Comparison of ENCODE assay signal across 1 cellular context in genomic region chr3:197024881-197025735, GRCh38.
A peak's percentile ranks its signal among the peaks of the same experiment; 100 is the strongest.
TF ChIP-seq lines count a peak whose summit lies in the region.

No MANE protein-coding gene starts in this region.

TF ChIP-seq in H1, 55 proteins besides CTCF, POLR2A, EP300 and RAD21:
- TF ChIP-seq E2F6 (IDR thresholded peaks at IDR 0.05): peak; percentile 46; the same call in 1 of the 2 replicates
- TF ChIP-seq JUND (IDR thresholded peaks at IDR 0.05; ENCODE audit: low read length): no peak
- TF ChIP-seq ASH2L (IDR thresholded peaks at IDR 0.05; ENCODE audit: low read length): no peak
- no peak for TF ChIP-seq TBP (IDR thresholded peaks at IDR 0.05; ENCODE audit: low read depth, low read length)
- no peak for TF ChIP-seq TAF1 (IDR thresholded peaks at IDR 0.05; ENCODE audit: low read depth, low read length)
